ENCODE assay signal across 8 cellular contexts in genomic region chr18:58863539-58864145, GRCh38.
DNase-seq lines count a peak whose midpoint lies in the region; FAIRE-seq and TF ChIP-seq lines count a peak whose summit lies in the region.

No MANE protein-coding gene starts in this region.

- FAIRE-seq in urothelium cell line (lab: Jason Lieb, UNC), result no peak

- H3K36me3 Mint-ChIP-seq in nephron (ENCODE audit: low read depth), result peaks cover 33% of the 10 kb centered on the region

- DNase-seq in NCI-H2227 (lab: John Stamatoyannopoulos, UW; ENCODE audit: unreplicated experiment) (peak; percentile 75), NCI-H2227 treated with DMSO at 0.1 percent for 48 hours (lab: John Stamatoyannopoulos, UW) (no peak), HuH-7.5 (ENCODE audit: low spot score) (peak; percentile 65), fibroblast of peridontal ligament (ENCODE audit: extremely low read depth) (peak; percentile 17), urothelium cell line (ENCODE audit: low spot score) (peak; percentile 35), epidermal melanocyte (ENCODE audit: insufficient read length, low spot score) (no peak)
- DNase-seq in activated CD8-positive, alpha-beta memory T cell treated with anti-CD3 and anti-CD28 coated beads, Interleukin-2, amount 50 U/mL, for 48 hours, result peak; percentile 68

- H3K27me3 Mint-ChIP-seq in nephron (ENCODE audit: low read depth), result peaks cover 4% of the 10 kb centered on the region

- H3K27ac Mint-ChIP-seq in nephron, result peak overlapping the region; percentile 100

- H3K4me3 Mint-ChIP-seq in nephron, result peak overlapping the region; percentile 77 to 89 (median 82)

- no peaks in the 10 kb centered on the region for H3K9me3 Mint-ChIP-seq in nephron

- no peak for TF ChIP-seq CTCF in nephron (IDR thresholded peaks at IDR 0.05; ENCODE audit: unreplicated experiment in 3 of 3)

- H3K4me1 Mint-ChIP-seq in nephron, result peaks cover 81% of the 10 kb centered on the region

Comparison
In these comparisons a context has a peak if more than half of its experiments do, and no peak if none do; other contexts are left out.
1. DNase-seq: peak in NCI-H2227 (single experiment), HuH-7.5 (single experiment), activated CD8-positive, alpha-beta memory T cell treated with anti-CD3 and anti-CD28 coated beads, Interleukin-2, amount 50 U/mL, for 48 hours (single experiment), fibroblast of peridontal ligament (single experiment) and urothelium cell line (single experiment); none in NCI-H2227 treated with DMSO at 0.1 percent for 48 hours (single experiment) and epidermal melanocyte (single experiment).